10 cellular contexts compared by ENCODE assay signal in the genomic region with DNA sequence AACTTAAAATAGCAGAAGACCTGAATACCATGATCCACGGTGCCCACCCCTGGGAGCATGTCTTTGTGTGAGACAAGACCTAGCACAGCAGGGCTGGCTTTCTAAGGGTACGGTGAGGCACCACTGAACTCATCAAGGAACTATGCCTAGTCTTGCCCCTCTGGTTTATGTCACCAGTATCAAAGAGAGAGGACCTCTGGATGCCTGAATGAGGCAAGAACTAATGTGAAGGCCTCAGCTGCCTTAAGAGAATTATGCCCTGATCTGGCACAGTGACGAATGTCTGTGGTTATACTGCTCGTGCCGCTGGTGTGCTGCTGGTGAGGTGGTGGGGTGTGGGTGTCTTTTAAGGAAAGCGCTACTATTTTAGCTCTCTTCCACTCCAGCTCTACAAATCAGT. TPM values are rescaled to one million over a fixed set of nuclear protein-coding genes. Genes with fewer than 3 reads are reported as not detected.
DNase-seq lines count a peak whose midpoint lies in the region; ATAC-seq and TF ChIP-seq lines count a peak whose summit lies in the region.
"Had no signal": no experiment of that assay in that cellular context is flagged by ENCODE, and none has a peak within 500 bp of the region (broad histone marks: within the 10 kb centered on the region; RNA-seq: fewer than 3 reads in every experiment).

No MANE protein-coding gene starts in this region.

- H3K4me2 ChIP-seq in skeletal muscle satellite cell (ENCODE audit: low read length), result peak overlapping the region; percentile 53

- intact Hi-C loops in left ventricle myocardium inferior (cut with micrococcal nuclease), result no loop called here

- no peak for TF ChIP-seq CTCF in left ventricle myocardium inferior (IDR thresholded peaks at IDR 0.05; ENCODE audit: borderline replicate concordance)

- peak overlapping the region; percentile 25 for H3K27ac ChIP-seq in left ventricle myocardium inferior (replicated peaks)
- H3K27ac ChIP-seq: SJSA1, thyroid gland had no signal

- H3K27me3 ChIP-seq in left ventricle myocardium inferior (ENCODE audit: low read depth) (no peaks in the 10 kb centered on the region), skeletal muscle satellite cell (ENCODE audit: control insufficient read depth, insufficient read depth, low read length) (no peaks in the 10 kb centered on the region)
- H3K27me3 ChIP-seq: SJSA1, thyroid gland had no signal

- H3K27ac Mint-ChIP-seq in activated naive CD8-positive, alpha-beta T cell treated with anti-CD3 and anti-CD28 coated beads, Interleukin-2, amount 50 U/mL, for 24 hours, result no peak overlapping the region

- H3K36me3 ChIP-seq in left ventricle myocardium inferior (peaks cover 26% of the 10 kb centered on the region), skeletal muscle satellite cell (ENCODE audit: insufficient read depth, low read length) (peaks cover 66% of the 10 kb centered on the region)
- H3K36me3 ChIP-seq: thyroid gland had no signal

- peaks cover 4% of the 10 kb centered on the region for H3K36me3 Mint-ChIP-seq in activated naive CD8-positive, alpha-beta T cell treated with anti-CD3 and anti-CD28 coated beads, Interleukin-2, amount 50 U/mL, for 24 hours (ENCODE audit: low read depth)

- H3K4me1 ChIP-seq in left ventricle myocardium inferior (peaks cover 58% of the 10 kb centered on the region), skeletal muscle satellite cell (ENCODE audit: control insufficient read depth, insufficient read depth, low read length) (peaks cover 61% of the 10 kb centered on the region)

- H3K4me3 ChIP-seq in left ventricle myocardium inferior (no peak overlapping the region), skeletal muscle satellite cell (ENCODE audit: low read length) (no peak overlapping the region)
- H3K4me3 ChIP-seq: SJSA1, thyroid gland had no signal

- H3K4me3 Mint-ChIP-seq in activated naive CD8-positive, alpha-beta T cell treated with anti-CD3 and anti-CD28 coated beads, Interleukin-2, amount 50 U/mL, for 24 hours, result peak overlapping the region; percentile 8

- H3K9ac ChIP-seq in skeletal muscle satellite cell (ENCODE audit: low read depth, low read length), result peak overlapping the region; percentile 58

- peaks cover 35% of the 10 kb centered on the region for H3K4me1 Mint-ChIP-seq in activated naive CD8-positive, alpha-beta T cell treated with anti-CD3 and anti-CD28 coated beads, Interleukin-2, amount 50 U/mL, for 24 hours

- DNase-seq in NCI-H2227 treated with DMSO at 0.1 percent for 48 hours (lab: John Stamatoyannopoulos, UW) (peak; percentile 1), NCI-H2227 (lab: John Stamatoyannopoulos, UW; ENCODE audit: unreplicated experiment) (no peak), left ventricle myocardium inferior (no peak), cerebellar nuclear complex (lab: John Stamatoyannopoulos, UW) (no peak), activated gamma-delta T cell treated with Interleukin-2 at 50 U/mL for 16 hours (no peak)
- peak; percentile 15 for DNase-seq in activated naive CD8-positive, alpha-beta T cell treated with anti-CD3 and anti-CD28 coated beads, Interleukin-2, amount 50 U/mL, for 24 hours
- DNase-seq: thyroid gland had no signal

- H3K27me3 Mint-ChIP-seq in activated naive CD8-positive, alpha-beta T cell treated with anti-CD3 and anti-CD28 coated beads, Interleukin-2, amount 50 U/mL, for 24 hours, result no peaks in the 10 kb centered on the region

- H3K9me3 ChIP-seq in left ventricle myocardium inferior (replicated peaks) (no peaks in the 10 kb centered on the region), skeletal muscle satellite cell (replicated peaks; ENCODE audit: low read length) (no peaks in the 10 kb centered on the region)
- H3K9me3 ChIP-seq: SJSA1, thyroid gland had no signal

- ATAC-seq in activated naive CD8-positive, alpha-beta T cell treated with anti-CD3 and anti-CD28 coated beads, Interleukin-2, amount 50 U/mL, for 24 hours, result peak; percentile 83
- ATAC-seq in GM18873 (IDR thresholded peaks at IDR 0.05; ENCODE audit: low FRiP score, unreplicated experiment), result no peak

- no peaks in the 10 kb centered on the region for H3K9me3 Mint-ChIP-seq in activated naive CD8-positive, alpha-beta T cell treated with anti-CD3 and anti-CD28 coated beads, Interleukin-2, amount 50 U/mL, for 24 hours

RNA-seq across cellular contexts. Expression of gene NREP, which starts 23.0 kb away (rescaled TPM):
- 27.5 TPM for total RNA-seq in left ventricle myocardium inferior
- 22.6 and 61.4 TPM in 2 replicates for total RNA-seq in skeletal muscle satellite cell (2012; rRNA removed)

Comparison
In these comparisons a context has a peak if more than half of its experiments do, and no peak if none do; other contexts are left out.
1. DNase-seq: peak in NCI-H2227 treated with DMSO at 0.1 percent for 48 hours (single experiment) and activated naive CD8-positive, alpha-beta T cell treated with anti-CD3 and anti-CD28 coated beads, Interleukin-2, amount 50 U/mL, for 24 hours (single experiment); none in NCI-H2227 (single experiment), left ventricle myocardium inferior (single experiment), cerebellar nuclear complex (0 of 2) and activated gamma-delta T cell treated with Interleukin-2 at 50 U/mL for 16 hours (single experiment).